7 cellular contexts compared by ENCODE assay signal in the genomic region with DNA sequence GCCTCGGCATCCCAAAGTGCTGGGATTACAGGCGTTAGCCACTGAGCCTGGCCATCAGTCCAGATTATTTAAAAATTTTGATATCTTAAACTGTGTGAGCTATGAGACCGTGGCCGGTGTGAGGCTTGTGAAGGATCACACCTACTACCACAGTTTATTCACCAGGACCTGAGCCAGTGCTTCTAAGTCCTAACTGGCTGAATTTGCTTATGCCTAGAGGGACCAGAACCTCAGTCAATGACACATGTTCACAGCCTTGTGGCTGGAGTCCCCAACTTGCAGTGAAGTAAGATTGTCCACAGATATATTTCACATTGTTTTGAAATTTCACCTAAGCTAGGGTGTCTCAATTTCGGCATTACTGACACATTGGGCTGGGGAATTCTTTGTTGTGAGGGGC. TPM values are rescaled to one million over a fixed set of nuclear protein-coding genes. Genes with fewer than 3 reads are reported as not detected.
DNase-seq lines count a peak whose midpoint lies in the region; ATAC-seq, FAIRE-seq and TF ChIP-seq lines count a peak whose summit lies in the region.
"Not testable (repeated sequence)": the region's sequence is repeated elsewhere in the genome, so short reads cannot be mapped to it uniquely, and the experiment has no call there.

No MANE protein-coding gene starts in this region.

- not testable (repeated sequence) for H4K5ac ChIP-seq in H1 (ENCODE audit: insufficient read length, low read depth, low read length)

- peak overlapping the region; percentile 45 for H3K27ac Mint-ChIP-seq in stimulated activated effector memory CD8-positive, alpha-beta T cell treated with anti-CD3 and anti-CD28 coated beads, Interleukin-12 subunit alpha, Interleukin-12 subunit beta, amount 100 ng/mL, for 72 hours

- not testable (repeated sequence) for H4K91ac ChIP-seq in H1 (replicated peaks; ENCODE audit: insufficient read length, low read length)

- not testable (repeated sequence) for H3K36me3 Mint-ChIP-seq in stimulated activated effector memory CD8-positive, alpha-beta T cell treated with anti-CD3 and anti-CD28 coated beads, Interleukin-12 subunit alpha, Interleukin-12 subunit beta, amount 100 ng/mL, for 72 hours

- not testable (repeated sequence) for TF ChIP-seq POLR2A in K562 (conservative IDR thresholded peaks at IDR 0.05); H1 (IDR thresholded peaks at IDR 0.05; ENCODE audit: control extremely low read depth in 1 of 2, low read depth in 2 of 2, low read length in 2 of 2)

- not testable (repeated sequence) for H2BK120ac ChIP-seq in H1 (replicated peaks; ENCODE audit: low read depth, low read length)

- peak; percentile 64 for FAIRE-seq in GM19239 (lab: Jason Lieb, UNC)
- FAIRE-seq in K562 (lab: Jason Lieb, UNC) = peak; percentile 46
- peak; percentile 86 for FAIRE-seq in H1 (lab: Jason Lieb, UNC)
- peak; percentile 23 for FAIRE-seq in keratinocyte (lab: Jason Lieb, UNC)

- not testable (repeated sequence) for H3K79me1 ChIP-seq in H1 (ENCODE audit: low read depth, low read length)

- not testable (repeated sequence) for H2BK5ac ChIP-seq in H1 (ENCODE audit: low read depth, low read length)

- CTCF ChIA-PET in K562 (lab: Yijun Ruan, JAX; ENCODE audit: low intra/inter-chr PET ratio) = not testable (repeated sequence)
- CTCF ChIA-PET in H1 (lab: Charles Lee; ENCODE audit: partially characterized antibody) = interaction anchor here (1.0 to 2.4 kb wide), 8 partner anchors 9 to 70 kb away, joined by 3 to 45 read pairs (median 4); no protein-coding TSS in a partner anchor

- in situ Hi-C loops in K562 (cut with MboI) = not testable (repeated sequence)

- H3K9ac ChIP-seq in K562 (ENCODE audit: insufficient read depth in 1 of 2, low read depth in 2 of 2, low read length in 2 of 2); H1 (replicated peaks in 1 of 4; ENCODE audit: extremely low read depth in 1 of 4, low read depth in 3 of 4, low read length in 3 of 4); keratinocyte (ENCODE audit: control insufficient read depth, extremely low read depth, insufficient read depth, low read length): not testable (repeated sequence)

- H3K23me2 ChIP-seq in H1 (ENCODE audit: low read depth, low read length) = not testable (repeated sequence)

- H3K4me1 Mint-ChIP-seq in stimulated activated effector memory CD8-positive, alpha-beta T cell treated with anti-CD3 and anti-CD28 coated beads, Interleukin-12 subunit alpha, Interleukin-12 subunit beta, amount 100 ng/mL, for 72 hours = not testable (repeated sequence)

- DNase-seq in GM19239 (ENCODE audit: insufficient read length, low spot score); K562 (ENCODE audit: extremely low read depth in 1 of 4, low spot score in 3 of 4); H1 (ENCODE audit: low read depth in 1 of 2, low spot score in 2 of 2); keratinocyte (ENCODE audit: low read depth, low spot score); stimulated activated effector memory CD8-positive, alpha-beta T cell treated with anti-CD3 and anti-CD28 coated beads, Interleukin-12 subunit alpha, Interleukin-12 subunit beta, amount 100 ng/mL, for 72 hours (ENCODE audit: low spot score in 2 of 2): not testable (repeated sequence)
- DNase-seq in NK-92 treated with Interleukin-12 subunit alpha and Interleukin-12 subunit beta, amount 100 ng/mL, for 24 hours (lab: John Stamatoyannopoulos, UW) = peak; percentile 38
- peak; percentile 13 for DNase-seq in activated CD8-positive, alpha-beta memory T cell treated with anti-CD3 and anti-CD28 coated beads, Interleukin-2, amount 50 U/mL, for 48 hours

- not testable (repeated sequence) for H2BK15ac ChIP-seq in H1 (ENCODE audit: low read length)

- H3K56ac ChIP-seq in H1 (replicated peaks; ENCODE audit: insufficient read length, low read depth, low read length) = not testable (repeated sequence)

- not testable (repeated sequence) for H2BK20ac ChIP-seq in H1 (ENCODE audit: low read length)

- not testable (repeated sequence) for H4K20me1 ChIP-seq in K562 (replicated peaks; ENCODE audit: control insufficient read depth, insufficient read depth, low read length); H1 (replicated peaks in 1 of 2; ENCODE audit: control insufficient read depth in 1 of 2, insufficient read depth in 2 of 2, low read length in 2 of 2); keratinocyte (ENCODE audit: control insufficient read depth, extremely low read depth, insufficient read depth, low read length)

- not testable (repeated sequence) for H3K27ac ChIP-seq in K562 (ENCODE audit: extremely low read depth, low read depth, low read length); H1 (ENCODE audit: low read depth, low read length); keratinocyte (ENCODE audit: control insufficient read depth, insufficient read depth, low read length)

- not testable (repeated sequence) for H3K4me2 ChIP-seq in K562 (ENCODE audit: insufficient read depth, low read length); keratinocyte (ENCODE audit: control insufficient read depth, extremely low read depth, insufficient read depth, low read depth, low read length)
- H3K4me2 ChIP-seq in H1 (ENCODE audit: insufficient read depth in 1 of 2, low read depth in 2 of 2, low read length in 2 of 2) = peak overlapping the region in 1 of 2 experiments; percentile 82; a peak in 1 of 4 replicates

- not testable (repeated sequence) for H2BK12ac ChIP-seq in H1 (ENCODE audit: low read depth, low read length)

- H4K8ac ChIP-seq in H1 (ENCODE audit: extremely low read depth, insufficient read depth, low read length) = not testable (repeated sequence)

- not testable (repeated sequence) for H3K18ac ChIP-seq in H1 (ENCODE audit: extremely low read depth, low read length)

- H3K9me3 Mint-ChIP-seq in stimulated activated effector memory CD8-positive, alpha-beta T cell treated with anti-CD3 and anti-CD28 coated beads, Interleukin-12 subunit alpha, Interleukin-12 subunit beta, amount 100 ng/mL, for 72 hours = not testable (repeated sequence)

- H3K4me3 Mint-ChIP-seq in stimulated activated effector memory CD8-positive, alpha-beta T cell treated with anti-CD3 and anti-CD28 coated beads, Interleukin-12 subunit alpha, Interleukin-12 subunit beta, amount 100 ng/mL, for 72 hours = not testable (repeated sequence)

- dilution Hi-C loops in keratinocyte (cut with MboI; ENCODE audit: extremely low pct_ligation_motif_present, low sequenced_read_pairs) = not testable (repeated sequence)

- not testable (repeated sequence) for H3K4me1 ChIP-seq in K562 (replicated peaks in 1 of 2; ENCODE audit: control insufficient read depth in 2 of 2, insufficient read depth in 2 of 2, low read length in 2 of 2)
- H3K4me1 ChIP-seq in H1 (replicated peaks in 1 of 4; ENCODE audit: control insufficient read depth in 3 of 4, insufficient read depth in 4 of 4, low read length in 3 of 4) (peaks cover 4 to 16% (median 12%) of the 10 kb centered on the region in 4 experiments; a peak in 5 of 7 replicates), keratinocyte (ENCODE audit: control insufficient read depth, extremely low read depth, insufficient read depth, low read length) (peaks cover 11% of the 10 kb centered on the region)

- H2AFZ ChIP-seq in K562 (ENCODE audit: low read depth, low read length); H1 (ENCODE audit: low read length); keratinocyte (ENCODE audit: control insufficient read depth, low read length): not testable (repeated sequence)

- not testable (repeated sequence) for TF ChIP-seq EP300 in K562 (IDR thresholded peaks at IDR 0.05; ENCODE audit: low read length); H1 (IDR thresholded peaks at IDR 0.05; ENCODE audit: borderline replicate concordance in 1 of 2, low read depth in 2 of 2, low read length in 2 of 2)

- POLR2A ChIA-PET in K562 (lab: Yijun Ruan, JAX) = interaction anchor here (0.5 kb wide), 1 partner anchor 306 kb away, joined by 3 read pairs; no protein-coding TSS in a partner anchor
- POLR2A ChIA-PET in H1 (lab: Charles Lee; ENCODE audit: partially characterized antibody) = interaction anchor here (1.3 to 5.3 kb wide), 7 partner anchors 8 to 37 kb away, joined by 6 to 26 read pairs (median 11); a partner anchor contains a TSS

- H3K9me3 ChIP-seq in K562 (replicated peaks; ENCODE audit: control insufficient read depth, insufficient read depth, low read depth, low read length); H1 (ENCODE audit: insufficient read depth in 2 of 2, low read depth in 1 of 2, low read length in 1 of 2); keratinocyte (ENCODE audit: control insufficient read depth, low read depth, low read length): not testable (repeated sequence)

- not testable (repeated sequence) for BruUV-seq in K562 (replicated peaks; lab: Mats Ljungman, UMichigan)

- not testable (repeated sequence) for H3K36me3 ChIP-seq in K562 (ENCODE audit: control insufficient read depth, insufficient read depth, low read length); H1 (ENCODE audit: control insufficient read depth in 2 of 4, insufficient read depth in 4 of 4, low read length in 3 of 4); keratinocyte (ENCODE audit: control insufficient read depth in 2 of 2, extremely low read depth in 1 of 2, insufficient read depth in 2 of 2, low read length in 2 of 2)

- H3K79me2 ChIP-seq in K562 (ENCODE audit: control insufficient read depth, insufficient read depth, low read length); H1 (ENCODE audit: control insufficient read depth in 1 of 2, insufficient read depth in 2 of 2, low read length in 2 of 2); keratinocyte (ENCODE audit: control insufficient read depth, insufficient read depth, low read length): not testable (repeated sequence)

- intact Hi-C loops in K562 (cut with micrococcal nuclease) = not testable (repeated sequence)

- not testable (repeated sequence) for ATAC-seq in K562
- ATAC-seq in stimulated activated effector memory CD8-positive, alpha-beta T cell treated with anti-CD3 and anti-CD28 coated beads, Interleukin-12 subunit alpha, Interleukin-12 subunit beta, amount 100 ng/mL, for 72 hours = peak; percentile 44

- not testable (repeated sequence) for H3K4ac ChIP-seq in H1 (replicated peaks; ENCODE audit: insufficient read length, low read depth, low read length)

- H3K9me1 ChIP-seq in K562 (ENCODE audit: control insufficient read depth, insufficient read depth, low read length); keratinocyte (ENCODE audit: control insufficient read depth, extremely low read depth, insufficient read depth, low read length): not testable (repeated sequence)

- WGBS in K562 (ENCODE audit: insufficient coverage, low coverage, missing lambda C conversion rate) = 28% methylated on average over 5 of the region's 5 CpGs
- 90% methylated on average over 5 of the region's 5 CpGs; no CpG with 5 or more reads in 1 of the 2 experiments for WGBS in H1 (ENCODE audit: extremely low coverage in 1 of 2, insufficient coverage in 1 of 2, insufficient read length in 1 of 2, insufficient replicate concordance in 2 of 2, low coverage in 1 of 2, low lambda C conversion rate in 2 of 2, missing lambda C conversion rate in 1 of 2), 2 experiments

- not testable (repeated sequence) for H3K23ac ChIP-seq in H1 (ENCODE audit: insufficient read length)

- H3K4me3 ChIP-seq in K562; H1 (ENCODE audit: extremely low read depth in 1 of 4, insufficient read depth in 2 of 4, low read depth in 3 of 4, low read length in 4 of 4); keratinocyte (ENCODE audit: control insufficient read depth in 2 of 3, extremely low read depth in 1 of 3, insufficient read depth in 2 of 3, low read depth in 1 of 3, low read length in 3 of 3): not testable (repeated sequence)

- H3K14ac ChIP-seq in H1 (ENCODE audit: insufficient read length) = not testable (repeated sequence)

- not testable (repeated sequence) for TF ChIP-seq CTCF in K562 (IDR thresholded peaks at IDR 0.05 in 2 of 3, conservative IDR thresholded peaks at IDR 0.05 in 1 of 3; ENCODE audit: insufficient read depth in 2 of 3, low read depth in 1 of 3, low read length in 3 of 3); H1 (IDR thresholded peaks at IDR 0.05; ENCODE audit: control extremely low read depth in 1 of 3, insufficient read depth in 1 of 3, low read depth in 1 of 3, low read length in 3 of 3); keratinocyte (optimal IDR thresholded peaks at IDR 0.05 in 1 of 3, IDR thresholded peaks at IDR 0.05 in 1 of 3, conservative IDR thresholded peaks at IDR 0.05 in 1 of 3; ENCODE audit: extremely low read depth in 1 of 3, insufficient read depth in 2 of 3, low read length in 3 of 3)

- H2AK5ac ChIP-seq in H1 (ENCODE audit: low read depth, low read length) = not testable (repeated sequence)

- not testable (repeated sequence) for TF ChIP-seq RAD21 in K562 (CRISPR knock-in tag; conservative IDR thresholded peaks at IDR 0.05 in 1 of 2, IDR thresholded peaks at IDR 0.05 in 1 of 2); H1 (IDR thresholded peaks at IDR 0.05 in 1 of 2, conservative IDR thresholded peaks at IDR 0.05 in 1 of 2; ENCODE audit: low read depth in 2 of 2, low read length in 2 of 2)

- peaks cover 0 to 13% of the 10 kb centered on the region in 2 experiments; a peak in 4 of 5 replicates for H3K27me3 ChIP-seq in K562 (ENCODE audit: control insufficient read depth in 2 of 2, insufficient read depth in 2 of 2, low read length in 2 of 2)
- not testable (repeated sequence) for H3K27me3 ChIP-seq in H1 (replicated peaks in 1 of 4; ENCODE audit: control insufficient read depth in 3 of 4, extremely low read depth in 1 of 4, insufficient read depth in 3 of 4, low read length in 3 of 4); keratinocyte (ENCODE audit: control insufficient read depth, extremely low read depth, insufficient read depth, low read length)

RNA-seq across cellular contexts. Expression of a gene that starts 15.2 kb away (rescaled TPM):
- 0.58 and 3.5 TPM in 2 replicates for total RNA-seq in K562 (2011; cell fraction: chromatin; rRNA removed; ENCODE audit: low replicate concordance)
- total RNA-seq in K562 (2011; cell fraction: nucleolus; rRNA removed) = 2.5 and 2.8 TPM in 2 replicates
- 0.81 and 1.7 TPM in 2 replicates for total RNA-seq in K562 (2011; cell fraction: nucleoplasm; rRNA removed)
- total RNA-seq in K562 (2014; rRNA removed) (0.41 and 0.59 TPM in 2 replicates), K562 (2014; rRNA removed; fragmentation: Illumina TruSeq; extraction: Trizol) (0.25 and 0.32 TPM in 2 replicates), K562 (2015; rRNA removed; fragmentation: Illumina TruSeq; extraction: Trizol) (0.19 and 0.29 TPM in 2 replicates), K562 (2021) (0.56 and 0.91 TPM in 2 replicates)
- polyA plus RNA-seq in K562 (2011; rRNA removed) (0.35 and 0.59 TPM in 2 replicates), K562 (2014; fragmentation: Illumina TruSeq; extraction: Trizol) (0.52 and 0.87 TPM in 2 replicates), K562 (2014; fragmentation: Nextera tagmentation; extraction: Ambion mirVana) (not detected), K562 (2014; rRNA removed) (0.82 and 0.86 TPM in 2 replicates), H1 (2011; rRNA removed) (21.2 and 29.0 TPM in 2 replicates), keratinocyte (0.05 to 0.30 TPM (median 0.13 TPM) in 3 replicates)
- 0.49 and 0.56 TPM in 2 replicates for polyA plus RNA-seq in K562 (2011; cell fraction: cytosol; rRNA removed)
- polyA plus RNA-seq in K562 (2011; cell fraction: nucleus; rRNA removed) = 0.76 and 0.92 TPM in 2 replicates
- 0.53 and 3.8 TPM in 2 replicates for polyA plus RNA-seq in K562 (2012)
- polyA minus RNA-seq in K562 (2011; rRNA and poly(A)+ RNA removed) = 0.54 and 1.1 TPM in 2 replicates
- polyA minus RNA-seq in K562 (2011; cell fraction: cytosol; rRNA and poly(A)+ RNA removed) = 1.2 TPM in 1 of 2 replicates, not detected in the other
- 0.40 and 1.00 TPM in 2 replicates for polyA minus RNA-seq in K562 (2011; cell fraction: nucleus; rRNA and poly(A)+ RNA removed)
- total RNA-seq in H1 (2021; fragmentation: NEBNext Ultra II Directional; extraction: Animal tissue kit (Norgen Biotek cat#: 25700)) = 24.2 and 30.9 TPM in 2 replicates
- polyA plus RNA-seq in H1 (2011; cell fraction: cytosol; rRNA removed) = 23.4 TPM
- 28.4 TPM for polyA plus RNA-seq in H1 (2011; cell fraction: nucleus; rRNA removed)
- 20.6 to 25.4 TPM (median 23.4 TPM) in 4 replicates for polyA plus RNA-seq in H1 (2012, experiment 1 of 2)
- 20.0 TPM for polyA plus RNA-seq in H1 (2012, experiment 2 of 2)
- polyA plus RNA-seq in H1 (2013, experiment 1 of 2) = 9.5 TPM
- 9.4 TPM for polyA plus RNA-seq in H1 (2013, experiment 2 of 2)
- polyA minus RNA-seq in H1 (2011; rRNA and poly(A)+ RNA removed) = 36.9 and 38.5 TPM in 2 replicates
- polyA minus RNA-seq in H1 (2011; cell fraction: cytosol; rRNA and poly(A)+ RNA removed) = 23.9 TPM
- polyA minus RNA-seq in H1 (2011; cell fraction: nucleus; rRNA and poly(A)+ RNA removed) = 28.7 TPM
- polyA plus RNA-seq in keratinocyte (2011; ENCODE audit: low read depth) = 0.07 TPM
- 0.04 and 0.12 TPM in 2 replicates for polyA plus RNA-seq in keratinocyte (2011; cell fraction: cytosol; rRNA removed)
- polyA plus RNA-seq in keratinocyte (2011; cell fraction: nucleus; rRNA removed) = 0.15 and 0.72 TPM in 2 replicates
- 0.02 and 0.24 TPM in 2 replicates for polyA plus RNA-seq in keratinocyte (2012; ENCODE audit: low replicate concordance)
- polyA minus RNA-seq in keratinocyte = 0.16 to 0.36 TPM (median 0.16 TPM) in 3 replicates
- polyA minus RNA-seq in keratinocyte (2011; cell fraction: cytosol; rRNA and poly(A)+ RNA removed) = not detected
- 0.32 and 1.0 TPM in 2 replicates for polyA minus RNA-seq in keratinocyte (2011; cell fraction: nucleus; rRNA and poly(A)+ RNA removed)

RNA-seq across cellular contexts. Expression of a gene that starts 37.0 kb away (rescaled TPM):
- 100 and 246 TPM in 2 replicates for total RNA-seq in K562 (2011; cell fraction: chromatin; rRNA removed; ENCODE audit: low replicate concordance)
- total RNA-seq in K562 (2011; cell fraction: nucleolus; rRNA removed) = 43.7 and 56.3 TPM in 2 replicates
- 69.7 and 78.0 TPM in 2 replicates for total RNA-seq in K562 (2011; cell fraction: nucleoplasm; rRNA removed)
- total RNA-seq in K562 (2014; rRNA removed) (73.1 and 79.1 TPM in 2 replicates), K562 (2014; rRNA removed; fragmentation: Illumina TruSeq; extraction: Trizol) (89.7 and 95.5 TPM in 2 replicates), K562 (2015; rRNA removed; fragmentation: Illumina TruSeq; extraction: Trizol) (81.0 and 82.2 TPM in 2 replicates), K562 (2021) (72.8 and 75.6 TPM in 2 replicates)
- polyA plus RNA-seq in K562 (2011; rRNA removed) (113 and 118 TPM in 2 replicates), K562 (2014; fragmentation: Illumina TruSeq; extraction: Trizol) (92.6 and 105 TPM in 2 replicates), K562 (2014; fragmentation: Nextera tagmentation; extraction: Ambion mirVana) (10 to 100 TPM; 28.7 to 43.3 TPM), K562 (2014; rRNA removed) (93.4 and 94.2 TPM in 2 replicates), H1 (2011; rRNA removed) (31.7 and 48.9 TPM in 2 replicates), keratinocyte (3.3 to 19.7 TPM (median 9.3 TPM) in 3 replicates)
- polyA plus RNA-seq in K562 (2011; cell fraction: cytosol; rRNA removed) = 21.6 and 38.9 TPM in 2 replicates
- 208 and 313 TPM in 2 replicates for polyA plus RNA-seq in K562 (2011; cell fraction: nucleus; rRNA removed)
- 46.2 and 52.2 TPM in 2 replicates for polyA plus RNA-seq in K562 (2012)
- polyA minus RNA-seq in K562 (2011; rRNA and poly(A)+ RNA removed) = 80.8 and 91.4 TPM in 2 replicates
- 26.2 and 37.5 TPM in 2 replicates for polyA minus RNA-seq in K562 (2011; cell fraction: cytosol; rRNA and poly(A)+ RNA removed)
- polyA minus RNA-seq in K562 (2011; cell fraction: nucleus; rRNA and poly(A)+ RNA removed) = 50.5 and 120 TPM in 2 replicates
- 144 and 153 TPM in 2 replicates for total RNA-seq in H1 (2021; fragmentation: NEBNext Ultra II Directional; extraction: Animal tissue kit (Norgen Biotek cat#: 25700))
- polyA plus RNA-seq in H1 (2011; cell fraction: cytosol; rRNA removed) = 68.3 TPM
- polyA plus RNA-seq in H1 (2011; cell fraction: nucleus; rRNA removed) = 101 TPM
- 93.4 to 126 TPM (median 104 TPM) in 4 replicates for polyA plus RNA-seq in H1 (2012, experiment 1 of 2)
- polyA plus RNA-seq in H1 (2012, experiment 2 of 2) = 5.9 TPM
- polyA plus RNA-seq in H1 (2013, experiment 1 of 2) = 72.9 TPM
- 69.3 TPM for polyA plus RNA-seq in H1 (2013, experiment 2 of 2)
- 72.1 and 91.2 TPM in 2 replicates for polyA minus RNA-seq in H1 (2011; rRNA and poly(A)+ RNA removed)
- 43.2 TPM for polyA minus RNA-seq in H1 (2011; cell fraction: cytosol; rRNA and poly(A)+ RNA removed)
- polyA minus RNA-seq in H1 (2011; cell fraction: nucleus; rRNA and poly(A)+ RNA removed) = 127 TPM
- polyA plus RNA-seq in keratinocyte (2011; ENCODE audit: low read depth) = 1.1 TPM
- 2.3 and 4.5 TPM in 2 replicates for polyA plus RNA-seq in keratinocyte (2011; cell fraction: cytosol; rRNA removed)
- polyA plus RNA-seq in keratinocyte (2011; cell fraction: nucleus; rRNA removed) = 9.9 and 10.8 TPM in 2 replicates
- 0.27 and 8.8 TPM in 2 replicates for polyA plus RNA-seq in keratinocyte (2012; ENCODE audit: low replicate concordance)
- 1.7 to 11.2 TPM (median 9.2 TPM) in 3 replicates for polyA minus RNA-seq in keratinocyte
- polyA minus RNA-seq in keratinocyte (2011; cell fraction: cytosol; rRNA and poly(A)+ RNA removed) = 8.4 TPM
- polyA minus RNA-seq in keratinocyte (2011; cell fraction: nucleus; rRNA and poly(A)+ RNA removed) = 2.7 and 6.0 TPM in 2 replicates
